ENCODE assay signal across 8 cellular contexts in the genomic region with DNA sequence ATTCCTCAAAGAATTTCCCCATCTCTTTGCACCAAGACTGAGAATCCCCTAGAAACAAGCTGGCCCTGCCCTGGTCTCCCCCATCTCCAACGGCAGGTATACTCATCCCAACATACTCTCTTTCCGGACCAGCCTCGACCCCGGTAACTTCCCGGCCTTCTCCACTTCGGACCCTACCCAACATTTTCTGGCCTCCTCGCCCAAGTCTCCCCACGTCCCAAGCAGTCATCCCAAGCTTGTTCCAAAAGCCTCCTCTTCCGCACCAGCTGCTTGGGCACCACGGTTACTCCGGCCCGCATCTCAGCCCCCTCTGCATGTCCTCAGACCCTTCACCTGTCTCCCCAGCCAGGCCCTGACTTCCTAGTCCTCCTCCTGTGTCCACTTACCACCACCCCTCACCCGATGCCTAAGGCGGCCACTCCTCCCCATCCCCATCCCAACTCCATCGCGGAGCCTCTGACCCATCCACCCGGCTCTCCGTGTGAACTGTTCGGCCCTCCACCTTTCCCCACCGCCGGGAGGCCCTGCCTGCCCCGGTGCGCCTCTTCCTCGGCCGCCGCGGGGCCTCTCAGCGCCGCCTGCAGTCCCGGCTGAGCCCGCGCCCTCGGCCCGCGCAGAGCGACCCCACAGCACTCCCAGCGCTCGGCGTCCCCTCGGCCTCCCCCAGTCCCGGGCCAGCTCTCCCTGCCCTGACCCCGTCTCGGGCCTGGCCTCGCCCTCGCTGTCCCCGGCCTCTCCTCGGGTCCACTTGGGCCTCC. TPM values are rescaled to one million over a fixed set of nuclear protein-coding genes. Genes with fewer than 3 reads are reported as not detected.
DNase-seq lines count a peak whose midpoint lies in the region; ATAC-seq and TF ChIP-seq lines count a peak whose summit lies in the region.

No MANE protein-coding gene starts in this region.

- TF ChIP-seq POLR2A in NB4 (IDR thresholded peaks at IDR 0.05; ENCODE audit: extremely low read depth, insufficient read length) = no peak

- H3K27me3 ChIP-seq in ACC112 (ENCODE audit: insufficient read depth, low read length) (no peaks in the 10 kb centered on the region), foreskin keratinocyte (no peaks in the 10 kb centered on the region)

- DNase-seq in NB4 (ENCODE audit: low read depth) (peak; percentile 41), foreskin keratinocyte (no peak), osteocyte (ENCODE audit: extremely low spot score, unreplicated experiment) (no peak), ureter (ENCODE audit: low spot score) (no peak)
- peak; percentile 27 for DNase-seq in activated T-helper 1 cell treated with anti-CD3 and anti-CD28 coated beads, Interleukin-12 subunit alpha, Interleukin-12 subunit beta, Interleukin-2, Interleukin-4 antibody, amounts not matched to agents 30 ng/mL and 10 ng/mL and 1 ng/mL, durations not matched to agents 14 hours and 24 hours and 36 hours (ENCODE audit: low spot score)

- ATAC-seq in GM19467 (IDR thresholded peaks at IDR 0.05; ENCODE audit: unreplicated experiment) = peak; percentile 20
- ATAC-seq in foreskin keratinocyte = peak; percentile 33
- ATAC-seq in HG03196 (IDR thresholded peaks at IDR 0.05; ENCODE audit: unreplicated experiment) = no peak

- peak overlapping the region; percentile 69; the same call in 1 of the 2 replicates for H3K27ac ChIP-seq in ACC112 (ENCODE audit: low read depth, low read length)
- H3K27ac ChIP-seq in foreskin keratinocyte = peak overlapping the region; percentile 57

- H3K9me3 Mint-ChIP-seq in activated T-helper 1 cell treated with anti-CD3 and anti-CD28 coated beads, Interleukin-12 subunit alpha, Interleukin-12 subunit beta, Interleukin-2, Interleukin-4 antibody, amounts not matched to agents 30 ng/mL and 10 ng/mL and 1 ng/mL, durations not matched to agents 14 hours and 24 hours and 36 hours = no peaks in the 10 kb centered on the region
- no peaks in the 10 kb centered on the region for H3K9me3 Mint-ChIP-seq in osteocyte (ENCODE audit: unreplicated experiment)

- H3K79me2 ChIP-seq in ACC112 (ENCODE audit: control insufficient read depth, insufficient read depth, low read length, unreplicated experiment) = peaks cover 45% of the 10 kb centered on the region

- H3K4me1 ChIP-seq in ACC112 (ENCODE audit: control insufficient read depth, insufficient read depth, low read length, unreplicated experiment) = peaks cover 23% of the 10 kb centered on the region
- H3K4me1 ChIP-seq in foreskin keratinocyte = no peaks in the 10 kb centered on the region

- peak overlapping the region; percentile 88 for H3K4me3 Mint-ChIP-seq in activated T-helper 1 cell treated with anti-CD3 and anti-CD28 coated beads, Interleukin-12 subunit alpha, Interleukin-12 subunit beta, Interleukin-2, Interleukin-4 antibody, amounts not matched to agents 30 ng/mL and 10 ng/mL and 1 ng/mL, durations not matched to agents 14 hours and 24 hours and 36 hours
- peak overlapping the region; percentile 86 for H3K4me3 Mint-ChIP-seq in osteocyte (ENCODE audit: unreplicated experiment)

- H3K4me1 Mint-ChIP-seq in activated T-helper 1 cell treated with anti-CD3 and anti-CD28 coated beads, Interleukin-12 subunit alpha, Interleukin-12 subunit beta, Interleukin-2, Interleukin-4 antibody, amounts not matched to agents 30 ng/mL and 10 ng/mL and 1 ng/mL, durations not matched to agents 14 hours and 24 hours and 36 hours (ENCODE audit: low read depth) = peaks cover 40% of the 10 kb centered on the region
- peaks cover 30% of the 10 kb centered on the region for H3K4me1 Mint-ChIP-seq in osteocyte (ENCODE audit: unreplicated experiment)

- H2AFZ ChIP-seq in ACC112 (ENCODE audit: low read length, unreplicated experiment) = peak overlapping the region; percentile 24

- no peaks in the 10 kb centered on the region for H3K36me3 ChIP-seq in ACC112 (ENCODE audit: insufficient read depth, low read length)

- H3K27ac Mint-ChIP-seq in activated T-helper 1 cell treated with anti-CD3 and anti-CD28 coated beads, Interleukin-12 subunit alpha, Interleukin-12 subunit beta, Interleukin-2, Interleukin-4 antibody, amounts not matched to agents 30 ng/mL and 10 ng/mL and 1 ng/mL, durations not matched to agents 14 hours and 24 hours and 36 hours = peak overlapping the region; percentile 61
- H3K27ac Mint-ChIP-seq in osteocyte (ENCODE audit: unreplicated experiment) = peak overlapping the region; percentile 79

- peak overlapping the region; percentile 99 for H3K4me3 ChIP-seq in ACC112 (ENCODE audit: low read depth, low read length)
- H3K4me3 ChIP-seq in NB4 (ENCODE audit: low read depth, low read length) = peak overlapping the region; percentile 59

- intact Hi-C loops in activated T-helper 1 cell treated with anti-CD3 and anti-CD28 coated beads, Interleukin-12 subunit alpha, Interleukin-12 subunit beta, Interleukin-2, Interleukin-4 antibody, amounts not matched to agents 30 ng/mL and 10 ng/mL and 1 ng/mL, durations not matched to agents 14 hours and 24 hours and 36 hours (cut with micrococcal nuclease) = loop anchor here (1.0 to 5.0 kb wide), 7 partner anchors 45 to 294 kb away; partner anchors contain the start of genes INPP5K and SLC43A2

- H3K27me3 Mint-ChIP-seq in activated T-helper 1 cell treated with anti-CD3 and anti-CD28 coated beads, Interleukin-12 subunit alpha, Interleukin-12 subunit beta, Interleukin-2, Interleukin-4 antibody, amounts not matched to agents 30 ng/mL and 10 ng/mL and 1 ng/mL, durations not matched to agents 14 hours and 24 hours and 36 hours (ENCODE audit: insufficient read depth) = peaks cover 11% of the 10 kb centered on the region
- H3K27me3 Mint-ChIP-seq in osteocyte (ENCODE audit: unreplicated experiment) = no peaks in the 10 kb centered on the region

- peaks cover 15% of the 10 kb centered on the region for H3K36me3 Mint-ChIP-seq in activated T-helper 1 cell treated with anti-CD3 and anti-CD28 coated beads, Interleukin-12 subunit alpha, Interleukin-12 subunit beta, Interleukin-2, Interleukin-4 antibody, amounts not matched to agents 30 ng/mL and 10 ng/mL and 1 ng/mL, durations not matched to agents 14 hours and 24 hours and 36 hours (ENCODE audit: low read depth)
- H3K36me3 Mint-ChIP-seq in osteocyte (ENCODE audit: unreplicated experiment) = peaks cover 4% of the 10 kb centered on the region

- TF ChIP-seq CTCF in NB4 (IDR thresholded peaks at IDR 0.05; ENCODE audit: low read depth, low read length) (no peak), foreskin keratinocyte (conservative IDR thresholded peaks at IDR 0.05) (peak; percentile 49), osteocyte (IDR thresholded peaks at IDR 0.05) (peak; percentile 40)

RNA-seq across cellular contexts. Expression of gene PITPNA, which starts 1.0 kb away (rescaled TPM):
- total RNA-seq in activated T-helper 1 cell treated with anti-CD3 and anti-CD28 coated beads, Interleukin-12 subunit alpha, Interleukin-12 subunit beta, Interleukin-2, Interleukin-4 antibody, amounts not matched to agents 30 ng/mL and 10 ng/mL and 1 ng/mL, durations not matched to agents 14 hours and 24 hours and 36 hours = 72.7 and 74.2 TPM in 2 replicates
- total RNA-seq in foreskin keratinocyte (33.2 and 35.2 TPM in 2 replicates), osteocyte (65.0 and 71.0 TPM in 2 replicates), ureter (85.4 TPM)
- 49.5 and 50.2 TPM in 2 replicates for polyA plus RNA-seq in foreskin keratinocyte

RNA-seq across cellular contexts. Expression of gene INPP5K, which starts 45.2 kb away (rescaled TPM):
- total RNA-seq in activated T-helper 1 cell treated with anti-CD3 and anti-CD28 coated beads, Interleukin-12 subunit alpha, Interleukin-12 subunit beta, Interleukin-2, Interleukin-4 antibody, amounts not matched to agents 30 ng/mL and 10 ng/mL and 1 ng/mL, durations not matched to agents 14 hours and 24 hours and 36 hours = 23.9 and 24.7 TPM in 2 replicates
- total RNA-seq in foreskin keratinocyte = 15.5 and 17.4 TPM in 2 replicates
- 15.0 and 16.6 TPM in 2 replicates for polyA plus RNA-seq in foreskin keratinocyte
- 44.5 and 49.4 TPM in 2 replicates for total RNA-seq in osteocyte
- 50.7 TPM for total RNA-seq in ureter

Comparison
In these comparisons a context has a peak if more than half of its experiments do, and no peak if none do; other contexts are left out.
1. DNase-seq: peak in NB4 (single experiment) and activated T-helper 1 cell treated with anti-CD3 and anti-CD28 coated beads, Interleukin-12 subunit alpha, Interleukin-12 subunit beta, Interleukin-2, Interleukin-4 antibody, amounts not matched to agents 30 ng/mL and 10 ng/mL and 1 ng/mL, durations not matched to agents 14 hours and 24 hours and 36 hours (single experiment); none in foreskin keratinocyte (0 of 2), osteocyte (single experiment) and ureter (single experiment).